Comparison of ENCODE assay signal across 8 cellular contexts in the genomic region with DNA sequence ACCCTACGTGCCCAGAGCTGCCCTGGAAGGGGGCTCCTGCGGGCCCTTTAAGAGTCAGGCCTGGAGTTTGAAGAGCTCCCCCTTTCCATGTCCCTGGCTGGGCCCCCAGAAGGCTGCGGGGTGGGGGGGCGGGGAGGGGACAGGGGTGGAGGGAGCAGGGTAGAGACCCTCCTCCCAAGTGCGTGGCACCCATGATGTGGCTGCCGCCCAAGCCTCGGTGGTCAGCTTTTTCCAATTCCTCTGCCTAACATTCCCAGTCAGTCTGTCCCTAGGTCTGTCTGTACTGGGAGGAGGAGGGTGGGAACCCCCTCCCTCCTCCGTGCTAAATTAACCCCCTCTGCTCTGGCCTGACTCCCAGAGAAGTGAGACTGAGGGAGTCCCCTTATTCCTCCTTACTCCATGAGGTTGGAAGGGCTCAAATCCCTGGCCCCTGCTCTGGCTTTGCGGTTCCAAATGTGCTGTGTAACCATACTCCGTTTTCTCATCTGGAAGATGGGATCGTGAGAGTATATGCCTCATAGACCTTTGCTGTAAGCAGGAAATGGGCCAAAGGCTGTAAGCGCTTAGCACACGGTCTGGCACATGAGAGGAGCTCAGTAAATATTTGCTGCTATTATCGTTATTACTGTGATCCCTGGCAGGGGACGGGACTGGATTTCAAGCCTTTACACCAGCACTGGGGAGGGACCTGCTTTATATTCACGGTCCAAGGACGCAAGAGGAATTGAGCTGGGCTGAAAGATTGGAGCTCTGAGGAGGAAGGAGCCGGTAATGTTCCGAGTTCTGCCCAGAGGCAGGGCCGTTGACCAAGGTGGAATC. TPM values are rescaled to one million over a fixed set of nuclear protein-coding genes. Genes with fewer than 3 reads are reported as not detected.
DNase-seq lines count a peak whose midpoint lies in the region; ATAC-seq and TF ChIP-seq lines count a peak whose summit lies in the region.

No MANE protein-coding gene starts in this region.

- ATAC-seq in naive thymus-derived CD4-positive, alpha-beta T cell: no peak
- ATAC-seq in HG03135 (IDR thresholded peaks at IDR 0.05; ENCODE audit: unreplicated experiment): no peak
- no peak for ATAC-seq in GM21723 (IDR thresholded peaks at IDR 0.05; ENCODE audit: unreplicated experiment)

- H3K4me3 ChIP-seq in endodermal cell (ENCODE audit: low read length): peak overlapping the region; percentile 33
- no peak overlapping the region for H3K4me3 ChIP-seq in naive thymus-derived CD4-positive, alpha-beta T cell (ENCODE audit: low read length)

- intact Hi-C loops in naive thymus-derived CD4-positive, alpha-beta T cell (cut with micrococcal nuclease): loop anchor here in 1 of 2 donors (5.0 kb wide), 1 partner anchor 42 kb away; no protein-coding TSS in a partner anchor

- H3K27ac Mint-ChIP-seq in endodermal cell: peak overlapping the region; percentile 37
- H3K27ac Mint-ChIP-seq in naive thymus-derived CD4-positive, alpha-beta T cell: peak overlapping the region in 1 of 9 donors; percentile 67

- H3K27me3 Mint-ChIP-seq in endodermal cell (ENCODE audit: insufficient read depth): peaks cover 20% of the 10 kb centered on the region
- H3K27me3 Mint-ChIP-seq in naive thymus-derived CD4-positive, alpha-beta T cell: peaks cover 42 to 62% (median 45%) of the 10 kb centered on the region in 5 donors

- no peak for TF ChIP-seq CTCF in endodermal cell (conservative IDR thresholded peaks at IDR 0.05)

- CTCF ChIA-PET in naive thymus-derived CD4-positive, alpha-beta T cell (lab: Charles Lee): no interaction called here

- no peak overlapping the region for H3K9ac ChIP-seq in endodermal cell (ENCODE audit: extremely low read depth, low read length, poor library complexity, severe bottlenecking)

- DNase-seq in COR-L47 (lab: John Stamatoyannopoulos, UW) (peak; percentile 10), NCI-H748 (lab: John Stamatoyannopoulos, UW; ENCODE audit: unreplicated experiment) (peak; percentile 71), endodermal cell (peak; percentile 62), activated gamma-delta T cell treated with Interleukin-2 at 50 U/mL for 16 hours (no peak), NAMALWA (ENCODE audit: low spot score) (no peak)
- no peak for DNase-seq in naive thymus-derived CD4-positive, alpha-beta T cell

- H3K4me3 Mint-ChIP-seq in endodermal cell: peak overlapping the region; percentile 52
- H3K4me3 Mint-ChIP-seq in naive thymus-derived CD4-positive, alpha-beta T cell: peak overlapping the region; percentile 21 to 69 (median 56)

- peaks cover 12% of the 10 kb centered on the region for H3K4me1 Mint-ChIP-seq in endodermal cell
- peaks cover 20 to 46% (median 33%) of the 10 kb centered on the region in 7 donors for H3K4me1 Mint-ChIP-seq in naive thymus-derived CD4-positive, alpha-beta T cell

- no peaks in the 10 kb centered on the region for H3K9me3 Mint-ChIP-seq in endodermal cell
- peaks cover 0 to 3% (median 0%) of the 10 kb centered on the region in 11 donors for H3K9me3 Mint-ChIP-seq in naive thymus-derived CD4-positive, alpha-beta T cell

- POLR2A ChIA-PET in naive thymus-derived CD4-positive, alpha-beta T cell (lab: Charles Lee): interaction anchor here (0.5 kb wide), 1 partner anchor 690 kb away, joined by 3 read pairs; a partner anchor contains a TSS

- no peaks in the 10 kb centered on the region for H3K9me3 ChIP-seq in endodermal cell (ENCODE audit: control insufficient read depth, low read length)
- no peaks in the 10 kb centered on the region for H3K9me3 ChIP-seq in naive thymus-derived CD4-positive, alpha-beta T cell (ENCODE audit: control insufficient read depth in 2 of 3, low read length in 3 of 3)

- H3K36me3 Mint-ChIP-seq in endodermal cell (ENCODE audit: low read depth): no peaks in the 10 kb centered on the region
- H3K36me3 Mint-ChIP-seq in naive thymus-derived CD4-positive, alpha-beta T cell: peaks cover 0 to 4% (median 0%) of the 10 kb centered on the region in 5 donors

- no peak overlapping the region for H3K27ac ChIP-seq in endodermal cell (ENCODE audit: low read depth, low read length)
- no peak overlapping the region for H3K27ac ChIP-seq in naive thymus-derived CD4-positive, alpha-beta T cell (ENCODE audit: low read depth, low read length)

- H3K27me3 ChIP-seq in endodermal cell (ENCODE audit: control insufficient read depth, insufficient read depth, low read length, poor library complexity, severe bottlenecking): peaks cover 12% of the 10 kb centered on the region
- peaks cover 0 to 12% of the 10 kb centered on the region in 2 donors for H3K27me3 ChIP-seq in naive thymus-derived CD4-positive, alpha-beta T cell (ENCODE audit: control insufficient read depth in 2 of 2, insufficient read depth in 2 of 2, low read length in 2 of 2)

- H3K4me1 ChIP-seq in endodermal cell (ENCODE audit: control insufficient read depth, insufficient read depth, low read length): peaks cover 11% of the 10 kb centered on the region
- H3K4me1 ChIP-seq in naive thymus-derived CD4-positive, alpha-beta T cell (ENCODE audit: control insufficient read depth in 2 of 2, insufficient read depth in 2 of 2, low read length in 2 of 2): peaks cover 11 to 18% of the 10 kb centered on the region in 2 donors

- WGBS in endodermal cell (ENCODE audit: insufficient coverage in 1 of 2, insufficient read length in 1 of 2), 2 experiments: 40 to 53% methylated on average over 11 to 20 of the region's 20 CpGs

- no peaks in the 10 kb centered on the region for H3K36me3 ChIP-seq in endodermal cell (ENCODE audit: control insufficient read depth, insufficient read depth, low read length)
- no peaks in the 10 kb centered on the region for H3K36me3 ChIP-seq in naive thymus-derived CD4-positive, alpha-beta T cell (ENCODE audit: control insufficient read depth in 2 of 3, insufficient read depth in 3 of 3, low read length in 3 of 3)

RNA-seq across cellular contexts. Expression of a gene that starts 0.7 kb away (rescaled TPM):
- total RNA-seq in endodermal cell: 1 to 10 TPM; 7.4 to 9.9 TPM
- polyA plus RNA-seq in endodermal cell (2013, experiment 1 of 2): 3.6 TPM
- polyA plus RNA-seq in endodermal cell (2013, experiment 2 of 2): 2.7 TPM
- under 1 TPM in 1 of 5 experiments, not detected in 4; 0.37 TPM for total RNA-seq in naive thymus-derived CD4-positive, alpha-beta T cell
- polyA plus RNA-seq in naive thymus-derived CD4-positive, alpha-beta T cell: under 1 TPM in 1 of 2 donors, not detected in 1; 0.31 TPM

RNA-seq across cellular contexts. Expression of a gene that starts 59.7 kb away (rescaled TPM):
- total RNA-seq in endodermal cell: 10 to 100 TPM; 13.1 to 22.7 TPM
- 37.3 TPM for polyA plus RNA-seq in endodermal cell (2013, experiment 1 of 2)
- polyA plus RNA-seq in endodermal cell (2013, experiment 2 of 2): 34.7 TPM
- 1 to 10 TPM in 1 of 5 experiments, under 1 TPM in 4; 0.11 to 4.3 (median 0.43) TPM for total RNA-seq in naive thymus-derived CD4-positive, alpha-beta T cell
- polyA plus RNA-seq in naive thymus-derived CD4-positive, alpha-beta T cell: not detected

RNA-seq across cellular contexts. Expression of a gene that starts 59.8 kb away (rescaled TPM):
- 10 to 100 TPM; 51.4 to 59.1 TPM for total RNA-seq in endodermal cell
- polyA plus RNA-seq in endodermal cell (2013, experiment 1 of 2): 60.4 TPM
- 61.7 TPM for polyA plus RNA-seq in endodermal cell (2013, experiment 2 of 2)
- 10 to 100 TPM; 37.7 to 49.8 (median 40.8) TPM for total RNA-seq in naive thymus-derived CD4-positive, alpha-beta T cell
- 10 to 100 TPM; 74.7 to 87.7 TPM for polyA plus RNA-seq in naive thymus-derived CD4-positive, alpha-beta T cell

Comparison
In these comparisons a context has a peak if more than half of its experiments do, and no peak if none do; other contexts are left out.
1. DNase-seq: peak in COR-L47 (single experiment), NCI-H748 (single experiment) and endodermal cell (single experiment); none in naive thymus-derived CD4-positive, alpha-beta T cell (0 of 9), activated gamma-delta T cell treated with Interleukin-2 at 50 U/mL for 16 hours (single experiment) and NAMALWA (single experiment).
2. RNA of a gene that starts 0.7 kb away (total RNA-seq): 7.4 to 9.9 TPM in endodermal cell; 0.37 TPM in naive thymus-derived CD4-positive, alpha-beta T cell; every median in the first group is over 4 times any median in the second.